In genomic region chr2:228658998-228659397, GRCh38 we compare ENCODE assay signal across 16 cellular contexts.
DNase-seq lines count a peak whose midpoint lies in the region; TF ChIP-seq lines count a peak whose summit lies in the region.
"Had no signal": no experiment of that assay in that cellular context is flagged by ENCODE, and none has a peak within 500 bp of the region (broad histone marks: within the 10 kb centered on the region; RNA-seq: fewer than 3 reads in every experiment).

No MANE protein-coding gene starts in this region.

- H3K36me3 ChIP-seq in uterus: no peaks in the 10 kb centered on the region
- H3K36me3 ChIP-seq: suprapubic skin had no signal

- H3K27me3 ChIP-seq in uterus: no peaks in the 10 kb centered on the region
- H3K27me3 ChIP-seq: suprapubic skin had no signal

- intact Hi-C loops in uterus (cut with DNase I; ENCODE audit: low total_unique reads): no loop called here

- H3K4me3 ChIP-seq in uterus: no peak overlapping the region
- H3K4me3 ChIP-seq: suprapubic skin had no signal

- TF ChIP-seq POLR2A in uterus (IDR thresholded peaks at IDR 0.05) (no peak), erythroblast (IDR thresholded peaks at IDR 0.05; ENCODE audit: low read length) (no peak)

- no peaks in the 10 kb centered on the region for H3K9me3 ChIP-seq in uterus
- H3K9me3 ChIP-seq: suprapubic skin had no signal

- no peak for TF ChIP-seq CTCF in uterus (IDR thresholded peaks at IDR 0.05)

- peak; percentile 68 for DNase-seq in A172 (ENCODE audit: low spot score)
- DNase-seq in H4 (ENCODE audit: low spot score): peak; percentile 71
- DNase-seq in amniotic epithelial cell (ENCODE audit: low read depth): peak; percentile 93
- DNase-seq in fibroblast of the conjunctiva (ENCODE audit: low read depth): peak; percentile 70
- no peak for DNase-seq in NCI-H1417 (lab: John Stamatoyannopoulos, UW)
- no peak for DNase-seq in uterus
- no peak for DNase-seq in erythroblast (lab: John Stamatoyannopoulos, UW)
- no peak for DNase-seq in COR-L47 (lab: John Stamatoyannopoulos, UW)
- DNase-seq: activated CD4-positive, alpha-beta T cell treated with anti-CD3 and anti-CD28 coated beads for 1 hour; activated CD8-positive, alpha-beta memory T cell treated with anti-CD3 and anti-CD28 coated beads, Interleukin-2, amount 50 U/mL, for 4 hours; activated naive CD4-positive, alpha-beta T cell; caudate nucleus; NCI-H2081 treated with DMSO at 0.1 percent for 48 hours; NCI-H774; T-helper 2 cell had no signal

- no peaks in the 10 kb centered on the region for H3K4me1 ChIP-seq in uterus
- H3K4me1 ChIP-seq: suprapubic skin had no signal

- H3K27ac ChIP-seq in uterus: no peak overlapping the region
- H3K27ac ChIP-seq: suprapubic skin had no signal

Comparison
In these comparisons a context has a peak if more than half of its experiments do, and no peak if none do; other contexts are left out.
1. DNase-seq: peak in A172 (single experiment), H4 (single experiment), amniotic epithelial cell (single experiment) and fibroblast of the conjunctiva (single experiment); none in NCI-H1417 (0 of 3), uterus (0 of 2), erythroblast (0 of 2) and COR-L47 (single experiment).